8 cellular contexts compared by ENCODE assay signal in the genomic region with DNA sequence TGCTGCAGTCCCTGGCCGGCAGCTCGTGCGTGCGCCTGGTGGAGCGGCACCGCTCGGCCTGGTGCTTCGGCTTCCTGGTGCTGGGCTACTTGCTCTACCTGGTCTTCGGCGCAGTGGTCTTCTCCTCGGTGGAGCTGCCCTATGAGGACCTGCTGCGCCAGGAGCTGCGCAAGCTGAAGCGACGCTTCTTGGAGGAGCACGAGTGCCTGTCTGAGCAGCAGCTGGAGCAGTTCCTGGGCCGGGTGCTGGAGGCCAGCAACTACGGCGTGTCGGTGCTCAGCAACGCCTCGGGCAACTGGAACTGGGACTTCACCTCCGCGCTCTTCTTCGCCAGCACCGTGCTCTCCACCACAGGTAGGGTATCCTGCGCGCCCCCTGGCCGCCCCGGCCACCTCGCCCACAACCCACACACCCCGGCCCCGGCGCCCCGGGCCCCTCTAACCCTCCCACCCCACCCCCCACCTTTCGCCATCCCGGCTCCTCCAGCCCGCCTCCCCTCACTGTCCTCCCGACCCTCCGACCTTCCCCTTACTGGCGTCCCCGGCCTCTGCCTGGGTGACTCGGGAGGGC. TPM values are rescaled to one million over a fixed set of nuclear protein-coding genes. Genes with fewer than 3 reads are reported as not detected.
DNase-seq lines count a peak whose midpoint lies in the region; ATAC-seq, FAIRE-seq and TF ChIP-seq lines count a peak whose summit lies in the region.

No MANE protein-coding gene starts in this region.

- H3K4me1 Mint-ChIP-seq in CD4-positive, alpha-beta memory T cell: peaks cover 0 to 17% (median 4%) of the 10 kb centered on the region in 4 donors

- H3K27me3 ChIP-seq in CD4-positive, alpha-beta memory T cell (ENCODE audit: insufficient read depth, low read length): peaks cover 4% of the 10 kb centered on the region
- peaks cover 43% of the 10 kb centered on the region for H3K27me3 ChIP-seq in HUES64 (ENCODE audit: insufficient read depth, low read length)
- no peaks in the 10 kb centered on the region for H3K27me3 ChIP-seq in K562 (ENCODE audit: control insufficient read depth in 2 of 2, insufficient read depth in 2 of 2, low read length in 2 of 2)
- H3K27me3 ChIP-seq in iPS-18a (ENCODE audit: control insufficient read depth, insufficient read depth, low read length): peaks cover 34% of the 10 kb centered on the region
- no peaks in the 10 kb centered on the region; the same call in 1 of the 2 replicates for H3K27me3 ChIP-seq in SJCRH30

- no peaks in the 10 kb centered on the region for H3K9me3 ChIP-seq in CD4-positive, alpha-beta memory T cell (ENCODE audit: control insufficient read depth in 1 of 2, low read length in 2 of 2)
- no peaks in the 10 kb centered on the region for H3K9me3 ChIP-seq in HUES64 (ENCODE audit: insufficient read depth, low read depth, low read length)
- no peaks in the 10 kb centered on the region for H3K9me3 ChIP-seq in K562 (replicated peaks; ENCODE audit: control insufficient read depth, insufficient read depth, low read depth, low read length)
- H3K9me3 ChIP-seq in iPS-18a (ENCODE audit: control insufficient read depth, low read depth, low read length): no peaks in the 10 kb centered on the region
- no peaks in the 10 kb centered on the region for H3K9me3 ChIP-seq in SJCRH30 (replicated peaks)

- no peaks in the 10 kb centered on the region for H3K36me3 Mint-ChIP-seq in CD4-positive, alpha-beta memory T cell

- H4K20me1 ChIP-seq in K562 (replicated peaks; ENCODE audit: control insufficient read depth, insufficient read depth, low read length): no peaks in the 10 kb centered on the region

- H3K9ac ChIP-seq in HUES64 (ENCODE audit: low read depth, low read length) (peak overlapping the region; percentile 73), K562 (ENCODE audit: insufficient read depth in 1 of 2, low read depth in 2 of 2, low read length in 2 of 2) (peak overlapping the region; percentile 70 to 98), iPS-18a (ENCODE audit: low read length) (peak overlapping the region; percentile 66)

- CTCF ChIA-PET in CD4-positive, alpha-beta memory T cell (lab: Charles Lee; ENCODE audit: partially characterized antibody): no interaction called here
- CTCF ChIA-PET in K562 (lab: Yijun Ruan, JAX; ENCODE audit: low intra/inter-chr PET ratio): no interaction called here

- peaks cover 32 to 41% of the 10 kb centered on the region in 2 donors for H3K27me3 Mint-ChIP-seq in CD4-positive, alpha-beta memory T cell

- H3K4me1 ChIP-seq in CD4-positive, alpha-beta memory T cell (ENCODE audit: insufficient read depth, low read length): no peaks in the 10 kb centered on the region
- H3K4me1 ChIP-seq in HUES64 (ENCODE audit: insufficient read depth, low read length): peaks cover 15% of the 10 kb centered on the region
- H3K4me1 ChIP-seq in K562 (replicated peaks in 1 of 2; ENCODE audit: control insufficient read depth in 2 of 2, insufficient read depth in 2 of 2, low read length in 2 of 2): peaks cover 24 to 32% of the 10 kb centered on the region in 2 experiments; a peak in 4 of 5 replicates
- H3K4me1 ChIP-seq in iPS-18a (ENCODE audit: control insufficient read depth, low read depth, low read length): peaks cover 9% of the 10 kb centered on the region
- no peaks in the 10 kb centered on the region for H3K4me1 ChIP-seq in SJCRH30

- TF ChIP-seq EP300 in K562 (IDR thresholded peaks at IDR 0.05; ENCODE audit: low read length): no peak

- no peak overlapping the region for H3K27ac Mint-ChIP-seq in CD4-positive, alpha-beta memory T cell

- no peaks in the 10 kb centered on the region for H3K36me3 ChIP-seq in CD4-positive, alpha-beta memory T cell (ENCODE audit: insufficient read depth, low read length)
- no peaks in the 10 kb centered on the region for H3K36me3 ChIP-seq in HUES64 (ENCODE audit: insufficient read depth, low read length)
- H3K36me3 ChIP-seq in K562 (ENCODE audit: control insufficient read depth, insufficient read depth, low read length): peaks cover 9% of the 10 kb centered on the region
- H3K36me3 ChIP-seq in iPS-18a (ENCODE audit: control insufficient read depth, low read depth, low read length): no peaks in the 10 kb centered on the region
- no peaks in the 10 kb centered on the region for H3K36me3 ChIP-seq in SJCRH30

- no peak overlapping the region for H3K27ac ChIP-seq in CD4-positive, alpha-beta memory T cell (ENCODE audit: low read depth, low read length)
- H3K27ac ChIP-seq in HUES64 (ENCODE audit: low read depth, low read length) (peak overlapping the region; percentile 44; the same call in 1 of the 2 replicates), K562 (ENCODE audit: extremely low read depth, low read depth, low read length) (peak overlapping the region; percentile 69), iPS-18a (ENCODE audit: low read length) (no peak overlapping the region), SJCRH30 (no peak overlapping the region)

- no peak for TF ChIP-seq POLR2A in K562 (conservative IDR thresholded peaks at IDR 0.05)

- peaks cover 43% of the 10 kb centered on the region for H3K79me2 ChIP-seq in K562 (ENCODE audit: control insufficient read depth, insufficient read depth, low read length)

- ATAC-seq in GM19025 (IDR thresholded peaks at IDR 0.05; ENCODE audit: low read depth, unreplicated experiment) (peak; percentile 36), K562 (peak; percentile 70)

- POLR2A ChIA-PET in CD4-positive, alpha-beta memory T cell (lab: Charles Lee; ENCODE audit: partially characterized antibody): no interaction called here
- POLR2A ChIA-PET in K562 (lab: Yijun Ruan, JAX): interaction anchor here (0.7 to 1.7 kb wide), 3 partner anchors 9 to 96 kb away, joined by 3 to 6 read pairs (median 4); no protein-coding TSS in a partner anchor

- WGBS in HUES64: under 1% methylated on average over 39 of the region's 43 CpGs
- WGBS in K562 (ENCODE audit: insufficient coverage, low coverage, missing lambda C conversion rate): 9% methylated on average over 25 of the region's 43 CpGs

- FAIRE-seq in K562 (lab: Jason Lieb, UNC): no peak

- no peak for DNase-seq in CD4-positive, alpha-beta memory T cell
- DNase-seq in K562 (ENCODE audit: extremely low read depth in 1 of 4, low spot score in 3 of 4): peak in 2 of 4 experiments; percentile 35 to 60
- DNase-seq in stimulated activated CD8-positive, alpha-beta memory T cell treated with anti-CD3 and anti-CD28 coated beads, Interleukin-4, amount 100 ng/mL, for 48 hours: peak; percentile 33
- no peak for DNase-seq in cerebellar nuclear complex (lab: John Stamatoyannopoulos, UW)
- no peak for DNase-seq in SJCRH30

- H2AFZ ChIP-seq in K562 (ENCODE audit: low read depth, low read length): peak overlapping the region; percentile 84

- H3K9me1 ChIP-seq in K562 (ENCODE audit: control insufficient read depth, insufficient read depth, low read length): no peaks in the 10 kb centered on the region

- in situ Hi-C loops in K562 (cut with MboI): no loop called here

- intact Hi-C loops in CD4-positive, alpha-beta memory T cell (cut with micrococcal nuclease): no loop called here
- intact Hi-C loops in K562 (cut with micrococcal nuclease): no loop called here

- H3K4me3 Mint-ChIP-seq in CD4-positive, alpha-beta memory T cell: peak overlapping the region in 5 of 8 donors; percentile 25 to 46 (median 37)

- no peak for TF ChIP-seq RAD21 in K562 (CRISPR knock-in tag; conservative IDR thresholded peaks at IDR 0.05 in 1 of 2, IDR thresholded peaks at IDR 0.05 in 1 of 2)

- H3K4me2 ChIP-seq in K562 (ENCODE audit: insufficient read depth, low read length): peak overlapping the region; percentile 91

- peaks cover 0 to 3% (median under 1%) of the 10 kb centered on the region in 8 donors for H3K9me3 Mint-ChIP-seq in CD4-positive, alpha-beta memory T cell

- no TSS peak for BruUV-seq in K562 (replicated peaks; lab: Mats Ljungman, UMichigan)

- no peak for TF ChIP-seq CTCF in K562 (IDR thresholded peaks at IDR 0.05 in 2 of 3, conservative IDR thresholded peaks at IDR 0.05 in 1 of 3; ENCODE audit: insufficient read depth in 2 of 3, low read depth in 1 of 3, low read length in 3 of 3)

- no peak overlapping the region for H3K4me3 ChIP-seq in CD4-positive, alpha-beta memory T cell (ENCODE audit: low read length in 2 of 2)
- H3K4me3 ChIP-seq in HUES64 (ENCODE audit: low read length) (peak overlapping the region; percentile 92), K562 (peak overlapping the region; percentile 58), iPS-18a (ENCODE audit: low read length) (peak overlapping the region; percentile 86), SJCRH30 (no peak overlapping the region)

TF ChIP-seq in K562, 482 proteins besides CTCF, POLR2A, EP300 and RAD21 (continues in another document):
- TF ChIP-seq TBP (optimal IDR thresholded peaks at IDR 0.05; ENCODE audit: low read depth, low read length): no peak
- TF ChIP-seq TAF1 (IDR thresholded peaks at IDR 0.05; ENCODE audit: control insufficient read depth, extremely low read depth, insufficient read depth, low read length, severe bottlenecking): peak; percentile 33
- TF ChIP-seq RBFOX2 (IDR thresholded peaks at IDR 0.05; ENCODE audit: low read depth, low read length): peak; percentile 70; the same call in 1 of the 2 replicates

RNA-seq across cellular contexts. Expression of gene KCNK1, which starts 0.4 kb away (rescaled TPM):
- not detected for total RNA-seq in CD4-positive, alpha-beta memory T cell
- polyA plus RNA-seq in CD4-positive, alpha-beta memory T cell: not detected
- 4.7 TPM for polyA plus RNA-seq in HUES64 (2013, experiment 1 of 2)
- polyA plus RNA-seq in HUES64 (2013, experiment 2 of 2): 6.8 TPM
- total RNA-seq in K562 (2011; cell fraction: chromatin; rRNA removed; ENCODE audit: low replicate concordance): 25.8 and 31.2 TPM in 2 replicates
- 36.3 and 38.5 TPM in 2 replicates for total RNA-seq in K562 (2011; cell fraction: nucleolus; rRNA removed)
- 34.2 and 46.4 TPM in 2 replicates for total RNA-seq in K562 (2011; cell fraction: nucleoplasm; rRNA removed)
- 6.0 and 6.7 TPM in 2 replicates for total RNA-seq in K562 (2014; rRNA removed)
- 6.0 and 7.0 TPM in 2 replicates for total RNA-seq in K562 (2014; rRNA removed; fragmentation: Illumina TruSeq; extraction: Trizol)
- 4.1 and 4.7 TPM in 2 replicates for total RNA-seq in K562 (2015; rRNA removed; fragmentation: Illumina TruSeq; extraction: Trizol)
- 9.4 and 9.8 TPM in 2 replicates for total RNA-seq in K562 (2021)
- 19.9 and 22.7 TPM in 2 replicates for polyA plus RNA-seq in K562 (2011; rRNA removed)
- 20.0 and 35.2 TPM in 2 replicates for polyA plus RNA-seq in K562 (2011; cell fraction: cytosol; rRNA removed)
- polyA plus RNA-seq in K562 (2011; cell fraction: nucleus; rRNA removed): 16.3 and 25.6 TPM in 2 replicates
- polyA plus RNA-seq in K562 (2012): 6.0 and 6.4 TPM in 2 replicates
- polyA plus RNA-seq in K562 (2014; fragmentation: Illumina TruSeq; extraction: Trizol): 7.4 and 9.3 TPM in 2 replicates
- 1 to 10 TPM; 3.1 to 3.5 TPM for polyA plus RNA-seq in K562 (2014; fragmentation: Nextera tagmentation; extraction: Ambion mirVana)
- polyA plus RNA-seq in K562 (2014; rRNA removed): 8.0 and 9.8 TPM in 2 replicates
- polyA minus RNA-seq in K562 (2011; rRNA and poly(A)+ RNA removed): 19.6 and 25.5 TPM in 2 replicates
- 20.0 and 23.3 TPM in 2 replicates for polyA minus RNA-seq in K562 (2011; cell fraction: cytosol; rRNA and poly(A)+ RNA removed)
- polyA minus RNA-seq in K562 (2011; cell fraction: nucleus; rRNA and poly(A)+ RNA removed): 16.6 and 19.1 TPM in 2 replicates
- total RNA-seq in SJCRH30 (2014; rRNA removed; shearing (Covaris generic)): not detected in 2 replicates

Comparison
In these comparisons a context has a peak if more than half of its experiments do, and no peak if none do; other contexts are left out.
1. H3K27ac ChIP-seq: peak in HUES64 (single experiment) and K562 (single experiment); none in CD4-positive, alpha-beta memory T cell (single experiment), iPS-18a (single experiment) and SJCRH30 (single experiment).
2. H3K4me3 ChIP-seq: peak in HUES64 (single experiment), K562 (single experiment) and iPS-18a (single experiment); none in CD4-positive, alpha-beta memory T cell (0 of 2) and SJCRH30 (single experiment).
3. Peak in every context shown above with its lines, with median percentiles within 50 percentile points of each other: H3K9ac ChIP-seq.